In the genomic region with DNA sequence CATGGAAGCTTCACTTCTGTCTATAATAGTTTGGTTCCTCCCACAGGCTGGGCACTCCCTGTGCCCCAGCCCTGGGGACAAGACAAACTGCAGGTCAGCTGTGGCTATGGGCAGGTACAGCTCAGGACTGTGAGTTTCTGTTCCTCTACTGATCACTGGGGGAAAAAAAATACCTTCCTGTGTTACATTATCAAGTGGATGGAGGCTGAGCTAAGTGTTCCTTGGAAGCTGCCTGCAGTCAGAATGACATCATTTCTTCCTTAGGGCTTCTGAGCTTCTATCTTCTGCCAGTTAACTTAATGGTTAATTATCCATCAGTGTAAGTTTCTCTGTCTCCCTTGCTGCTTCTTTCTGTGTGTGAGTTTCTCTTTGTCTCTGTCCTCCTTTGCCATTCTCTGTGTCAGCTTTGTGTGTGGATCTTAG, we compare ENCODE assay signal across 8 cellular contexts.
A peak's percentile ranks its signal among the peaks of the same experiment; 100 is the strongest.
DNase-seq lines count a peak whose midpoint lies in the region; ATAC-seq lines count a peak whose summit lies in the region.

No MANE protein-coding gene starts in this region.

- in situ Hi-C loops in KBM-7 (cut with MboI; ENCODE audit: low pct_unique_long_range_greater_than_20kb, low sequenced_read_pairs): no loop called here

- ATAC-seq in GM18868 (IDR thresholded peaks at IDR 0.05; ENCODE audit: unreplicated experiment): peak; percentile 78
- peak; percentile 76 for ATAC-seq in GM21737 (IDR thresholded peaks at IDR 0.05; ENCODE audit: unreplicated experiment)

- peak; percentile 15 for DNase-seq in KBM-7
- peak; percentile 14 for DNase-seq in iris pigment epithelial cell (ENCODE audit: low read depth)
- DNase-seq in NCI-H69 (lab: John Stamatoyannopoulos, UW): no peak
- no peak for DNase-seq in COR-L47 (lab: John Stamatoyannopoulos, UW)
- DNase-seq in islet precursor cell: no peak
- DNase-seq in stimulated activated CD4-positive, alpha-beta T cell treated with anti-CD3 and anti-CD28 coated beads, Interleukin-4, amount 100 ng/mL, for 4 hours: no peak

Comparison
In these comparisons a context has a peak if more than half of its experiments do, and no peak if none do; other contexts are left out.
1. DNase-seq: peak in KBM-7 (single experiment) and iris pigment epithelial cell (single experiment); none in NCI-H69 (single experiment), COR-L47 (single experiment), islet precursor cell (single experiment) and stimulated activated CD4-positive, alpha-beta T cell treated with anti-CD3 and anti-CD28 coated beads, Interleukin-4, amount 100 ng/mL, for 4 hours (0 of 2).